ENCODE assay signal across 33 cellular contexts in the genomic region with DNA sequence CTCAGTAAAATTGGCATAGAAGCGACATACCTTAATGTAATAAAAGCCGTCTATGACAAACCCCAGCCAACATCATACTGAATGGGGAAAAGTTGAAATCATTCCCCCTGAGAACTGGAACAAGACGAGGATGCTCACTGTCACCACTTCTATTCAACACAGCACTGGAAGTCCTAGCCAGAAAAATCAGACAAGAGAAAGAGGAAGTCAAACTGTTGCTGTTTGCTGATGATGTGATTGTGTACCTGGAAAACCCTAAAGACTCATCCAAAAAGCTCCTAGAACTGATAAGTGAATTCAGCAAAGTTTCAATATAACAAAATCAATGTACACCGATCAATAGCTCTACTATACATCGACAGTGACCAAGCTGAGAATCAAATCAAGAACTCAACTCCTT.
"Had no signal": no experiment of that assay in that cellular context is flagged by ENCODE, and none has a peak within 500 bp of the region (broad histone marks: within the 10 kb centered on the region; RNA-seq: fewer than 3 reads in every experiment).

No MANE protein-coding gene starts in this region.

- H3K4me1 ChIP-seq: ascending aorta had no signal

- FAIRE-seq: bronchial epithelial cell, TTC549 had no signal

- DNase-seq: activated CD4-positive, alpha-beta memory T cell treated with anti-CD3 and anti-CD28 coated beads, Interleukin-2, amount 10 ng/mL, durations not matched to agents 7 days and 5 days; activated CD4-positive, alpha-beta T cell treated with anti-CD3 and anti-CD28 coated beads for 1 hour; activated CD4-positive, alpha-beta T cell treated with anti-CD3 and anti-CD28 coated beads for 36 hours; activated CD4-positive, alpha-beta T cell treated with anti-CD3 and anti-CD28 coated beads for 48 hours; activated CD4-positive, alpha-beta T cell treated with anti-CD3 and anti-CD28 coated beads, Interleukin-2, amount 10 ng/mL, durations not matched to agents 7 days and 5 days; activated CD4-positive, alpha-beta T cell treated with anti-CD3 and anti-CD28 coated beads, Interleukin-2, amount 50 U/mL, for 48 hours; activated CD4-positive, CD25-positive, alpha-beta regulatory T cell; activated CD8-positive, alpha-beta memory T cell treated with anti-CD3 and anti-CD28 coated beads for 24 hours; activated CD8-positive, alpha-beta memory T cell treated with anti-CD3 and anti-CD28 coated beads, Interleukin-2, amount 10 ng/mL, durations not matched to agents 7 days and 5 days; activated CD8-positive, alpha-beta memory T cell treated with anti-CD3 and anti-CD28 coated beads, Interleukin-2, amount 50 U/mL, for 48 hours; activated CD8-positive, alpha-beta T cell treated with anti-CD3 and anti-CD28 coated beads, Interleukin-2, amount 10 ng/mL, durations not matched to agents 7 days and 5 days; activated effector memory CD4-positive, alpha-beta T cell treated with Interleukin-2 at 50 U/mL for 16 hours; activated gamma-delta T cell; activated naive CD4-positive, alpha-beta T cell treated with anti-CD3 and anti-CD28 coated beads, Interleukin-2, amount 10 ng/mL, durations not matched to agents 7 days and 5 days; activated naive CD4-positive, alpha-beta T cell treated with Interleukin-2 at 50 U/mL for 16 hours; activated naive CD8-positive, alpha-beta T cell treated with anti-CD3 and anti-CD28 coated beads, Interleukin-2, amount 10 ng/mL, durations not matched to agents 7 days and 5 days; activated naive CD8-positive, alpha-beta T cell treated with anti-CD3 and anti-CD28 coated beads, Interleukin-2, amount 50 U/mL, for 24 hours; activated T-cell treated with anti-CD3 and anti-CD28 coated beads, Interleukin-2, amount 50 U/mL, for 24 hours; activated T-cell treated with anti-CD3 and anti-CD28 coated beads, Interleukin-2, amount 50 U/mL, for 48 hours; amygdala; anterior cingulate cortex; caudate nucleus; cerebellar nuclear complex; T-helper 1 cell; T-helper 2 cell; T-helper 9 cell; WERI-Rb-1 had no signal

- H3K27me3 ChIP-seq: ascending aorta, cardiac muscle cell had no signal

- H3K9me3 ChIP-seq: ascending aorta had no signal

- H3K27ac ChIP-seq: ascending aorta, cardiac muscle cell, WERI-Rb-1 had no signal

- H3K36me3 ChIP-seq: ascending aorta, cardiac muscle cell, WERI-Rb-1 had no signal

- ATAC-seq: activated CD4-positive, alpha-beta T cell treated with anti-CD3 and anti-CD28 coated beads for 36 hours; activated CD4-positive, CD25-positive, alpha-beta regulatory T cell treated with anti-CD3 and anti-CD28 coated beads, Interleukin-2, amount 50 U/mL, for 24 hours; activated CD8-positive, alpha-beta memory T cell treated with anti-CD3 and anti-CD28 coated beads, Interleukin-2, amount 10 ng/mL, durations not matched to agents 7 days and 5 days; activated CD8-positive, alpha-beta T cell treated with anti-CD3 and anti-CD28 coated beads, Interleukin-2, amount 10 ng/mL, durations not matched to agents 7 days and 5 days; activated naive CD8-positive, alpha-beta T cell treated with anti-CD3 and anti-CD28 coated beads, Interleukin-2, amount 50 U/mL, for 24 hours; WTC11 had no signal

- H3K4me3 ChIP-seq: ascending aorta, cardiac muscle cell had no signal
